ENCODE assay signal across 5 cellular contexts in genomic region chr4:7133818-7134650, GRCh38. TPM values are rescaled to one million over a fixed set of nuclear protein-coding genes. Genes with fewer than 3 reads are reported as not detected.
"Had no signal": no experiment of that assay in that cellular context is flagged by ENCODE, and none has a peak within 500 bp of the region (broad histone marks: within the 10 kb centered on the region; RNA-seq: fewer than 3 reads in every experiment).

No MANE protein-coding gene starts in this region.

RNA-seq across cellular contexts. Expression of gene SORCS2, which starts 58.3 kb away (rescaled TPM):
- total RNA-seq: activated B cell treated with CpG ODN at 0.5 μM for 24 hours; activated CD4-positive, alpha-beta T cell treated with anti-CD3 and anti-CD28 coated beads, Interleukin-2, amount 10 ng/mL, durations not matched to agents 24 days and 14 days; activated T-helper 1 cell treated with anti-CD3 and anti-CD28 coated beads, Interleukin-12 subunit alpha, Interleukin-12 subunit beta, Interleukin-2, Interleukin-4 antibody, amounts not matched to agents 30 ng/mL and 10 ng/mL and 1 ng/mL, durations not matched to agents 14 hours and 24 hours and 36 hours; MCF 10A; SK-MEL-5 had no signal
